In genomic region chr12:8057291-8057690, GRCh38 we compare ENCODE assay signal across 20 cellular contexts. TPM values are rescaled to one million over a fixed set of nuclear protein-coding genes. Genes with fewer than 3 reads are reported as not detected.
"Had no signal": no experiment of that assay in that cellular context is flagged by ENCODE, and none has a peak within 500 bp of the region (broad histone marks: within the 10 kb centered on the region; RNA-seq: fewer than 3 reads in every experiment).

No MANE protein-coding gene starts in this region.

- H3K9me3 ChIP-seq: gastroesophageal sphincter, left ventricle myocardium inferior, prostate gland, suprapubic skin had no signal

- H3K4me3 ChIP-seq: gastroesophageal sphincter, left ventricle myocardium inferior, prostate gland, skin epidermis, suprapubic skin had no signal

- H3K9me3 Mint-ChIP-seq: activated naive CD4-positive, alpha-beta T cell treated with anti-CD3 and anti-CD28 coated beads, Interleukin-2, amount 50 U/mL, for 72 hours; nephron progenitor cell had no signal

- DNase-seq: activated CD4-positive, alpha-beta T cell treated with anti-CD3 and anti-CD28 coated beads for 1 hour; activated CD4-positive, alpha-beta T cell treated with anti-CD3 and anti-CD28 coated beads, Interleukin-2, amount 50 U/mL, for 4 hours; activated effector memory CD4-positive, alpha-beta T cell treated with Interleukin-2 at 50 U/mL for 16 hours; aorta; dermis blood vessel endothelial cell; left ventricle myocardium inferior; mesendoderm; nephron progenitor cell; right cardiac atrium; stimulated activated CD4-positive, alpha-beta T cell treated with anti-CD3 and anti-CD28 coated beads, Interleukin-4, amount 100 ng/mL, for 4 hours; stimulated activated CD8-positive, alpha-beta memory T cell treated with anti-CD3 and anti-CD28 coated beads, Interleukin-4, amount 100 ng/mL, for 48 hours; stimulated activated naive CD8-positive, alpha-beta T cell treated with anti-CD3 and anti-CD28 coated beads, Interleukin-15, Interleukin-2, amounts not matched to agents 100 U/mL and 50 U/mL, for 24 hours; T1000 had no signal

- H3K36me3 Mint-ChIP-seq: activated naive CD4-positive, alpha-beta T cell treated with anti-CD3 and anti-CD28 coated beads, Interleukin-2, amount 50 U/mL, for 72 hours had no signal

- H3K4me1 Mint-ChIP-seq: nephron progenitor cell had no signal

- H3K4me3 Mint-ChIP-seq: nephron progenitor cell had no signal

- H3K27ac Mint-ChIP-seq: activated naive CD4-positive, alpha-beta T cell treated with anti-CD3 and anti-CD28 coated beads, Interleukin-2, amount 50 U/mL, for 72 hours; nephron progenitor cell had no signal

- H3K27me3 ChIP-seq: gastroesophageal sphincter, suprapubic skin had no signal

- H3K27ac ChIP-seq: gastroesophageal sphincter, left ventricle myocardium inferior, prostate gland, skin epidermis, suprapubic skin, VCaP had no signal

- H3K4me1 ChIP-seq: gastroesophageal sphincter, prostate gland, suprapubic skin had no signal

RNA-seq across cellular contexts. Expression of gene C3AR1, which starts 8.9 kb away (rescaled TPM):
- total RNA-seq: dermis blood vessel endothelial cell, epithelial cell of proximal tubule had no signal
